ENCODE assay signal across 35 cellular contexts in genomic region chr16:25228372-25228771, GRCh38. TPM values are rescaled to one million over a fixed set of nuclear protein-coding genes. Genes with fewer than 3 reads are reported as not detected.
"Had no signal": no experiment of that assay in that cellular context is flagged by ENCODE, and none has a peak within 500 bp of the region (broad histone marks: within the 10 kb centered on the region; RNA-seq: fewer than 3 reads in every experiment).

No MANE protein-coding gene starts in this region.

- DNase-seq: activated CD4-positive, alpha-beta memory T cell treated with anti-CD3 and anti-CD28 coated beads, Interleukin-2, amount 10 ng/mL, durations not matched to agents 7 days and 5 days; activated CD4-positive, alpha-beta T cell treated with anti-CD3 and anti-CD28 coated beads for 1 hour; activated CD4-positive, alpha-beta T cell treated with anti-CD3 and anti-CD28 coated beads for 48 hours; activated CD4-positive, CD25-positive, alpha-beta regulatory T cell; activated CD8-positive, alpha-beta memory T cell treated with anti-CD3 and anti-CD28 coated beads for 24 hours; activated CD8-positive, alpha-beta memory T cell treated with anti-CD3 and anti-CD28 coated beads, Interleukin-2, amount 10 ng/mL, durations not matched to agents 7 days and 5 days; activated CD8-positive, alpha-beta memory T cell treated with anti-CD3 and anti-CD28 coated beads, Interleukin-2, amount 50 U/mL, for 48 hours; activated effector memory CD4-positive, alpha-beta T cell treated with Interleukin-2 at 50 U/mL for 16 hours; activated naive CD4-positive, alpha-beta T cell treated with anti-CD3 and anti-CD28 coated beads, Interleukin-2, amount 10 ng/mL, durations not matched to agents 7 days and 5 days; activated naive CD8-positive, alpha-beta T cell treated with anti-CD3 and anti-CD28 coated beads, Interleukin-2, amount 50 U/mL, for 24 hours; activated T-cell treated with anti-CD3 and anti-CD28 coated beads, Interleukin-2, amount 50 U/mL, for 48 hours; anterior cingulate cortex; caudate nucleus; Kasumi-1; KBM-7; MM.1S; NCI-H1105; NCI-H1417 treated with DMSO at 0.1 percent for 48 hours; NCI-H187 treated with DMSO at 0.1 percent for 48 hours; NCI-H2081; NCI-H226; NCI-H446 treated with DMSO at 0.1 percent for 48 hours; NCI-H524 treated with DMSO at 0.1 percent for 48 hours; RPMI8226; SHP77 treated with DMSO at 0.1 percent for 48 hours; SK-N-SH; T-cell; T-helper 2 cell; T-helper 9 cell had no signal

- H3K4me2 ChIP-seq: SK-N-SH had no signal

- H3K9me3 ChIP-seq: SJSA1, SK-N-SH had no signal

- H3K9me3 Mint-ChIP-seq: activated CD4-positive, alpha-beta memory T cell treated with anti-CD3 and anti-CD28 coated beads, Interleukin-2, amount 10 ng/mL, durations not matched to agents 7 days and 5 days; activated naive CD4-positive, alpha-beta T cell treated with anti-CD3 and anti-CD28 coated beads, Interleukin-2, amount 10 ng/mL, durations not matched to agents 7 days and 5 days; activated naive CD8-positive, alpha-beta T cell treated with anti-CD3 and anti-CD28 coated beads, Interleukin-2, amount 50 U/mL, for 24 hours; brain; T-cell had no signal

- ATAC-seq: activated CD8-positive, alpha-beta memory T cell treated with anti-CD3 and anti-CD28 coated beads, Interleukin-2, amount 10 ng/mL, durations not matched to agents 7 days and 5 days; activated naive CD8-positive, alpha-beta T cell treated with anti-CD3 and anti-CD28 coated beads, Interleukin-2, amount 50 U/mL, for 24 hours; Panc1; T-cell had no signal

- H3K9ac ChIP-seq: SK-N-SH had no signal

- H3K36me3 ChIP-seq: SJSA1 had no signal

- H3K4me1 Mint-ChIP-seq: activated naive CD4-positive, alpha-beta T cell treated with anti-CD3 and anti-CD28 coated beads, Interleukin-2, amount 10 ng/mL, durations not matched to agents 7 days and 5 days; brain; T-cell had no signal

- H3K4me1 ChIP-seq: SJSA1 had no signal

- H3K36me3 Mint-ChIP-seq: activated CD8-positive, alpha-beta memory T cell treated with anti-CD3 and anti-CD28 coated beads, Interleukin-2, amount 10 ng/mL, durations not matched to agents 7 days and 5 days; activated naive CD4-positive, alpha-beta T cell treated with anti-CD3 and anti-CD28 coated beads, Interleukin-2, amount 10 ng/mL, durations not matched to agents 7 days and 5 days; activated naive CD8-positive, alpha-beta T cell; brain; T-cell had no signal

- H3K27me3 Mint-ChIP-seq: activated CD8-positive, alpha-beta memory T cell treated with anti-CD3 and anti-CD28 coated beads, Interleukin-2, amount 10 ng/mL, durations not matched to agents 7 days and 5 days; activated naive CD4-positive, alpha-beta T cell treated with anti-CD3 and anti-CD28 coated beads, Interleukin-2, amount 10 ng/mL, durations not matched to agents 7 days and 5 days; activated naive CD8-positive, alpha-beta T cell; activated naive CD8-positive, alpha-beta T cell treated with anti-CD3 and anti-CD28 coated beads, Interleukin-2, amount 50 U/mL, for 24 hours; brain; T-cell had no signal

- H3K4me3 Mint-ChIP-seq: activated CD4-positive, alpha-beta memory T cell treated with anti-CD3 and anti-CD28 coated beads, Interleukin-2, amount 10 ng/mL, durations not matched to agents 7 days and 5 days; activated CD8-positive, alpha-beta memory T cell treated with anti-CD3 and anti-CD28 coated beads, Interleukin-2, amount 10 ng/mL, durations not matched to agents 7 days and 5 days; activated naive CD4-positive, alpha-beta T cell treated with anti-CD3 and anti-CD28 coated beads, Interleukin-2, amount 10 ng/mL, durations not matched to agents 7 days and 5 days; activated naive CD8-positive, alpha-beta T cell; activated naive CD8-positive, alpha-beta T cell treated with anti-CD3 and anti-CD28 coated beads, Interleukin-2, amount 50 U/mL, for 24 hours; brain; T-cell had no signal

- H3K27ac ChIP-seq: SJSA1, VCaP had no signal

- H3K9me2 ChIP-seq: SK-N-SH had no signal

- H3K27ac Mint-ChIP-seq: activated CD4-positive, alpha-beta memory T cell treated with anti-CD3 and anti-CD28 coated beads, Interleukin-2, amount 10 ng/mL, durations not matched to agents 7 days and 5 days; activated CD8-positive, alpha-beta memory T cell treated with anti-CD3 and anti-CD28 coated beads, Interleukin-2, amount 10 ng/mL, durations not matched to agents 7 days and 5 days; activated naive CD4-positive, alpha-beta T cell treated with anti-CD3 and anti-CD28 coated beads, Interleukin-2, amount 10 ng/mL, durations not matched to agents 7 days and 5 days; activated naive CD8-positive, alpha-beta T cell; activated naive CD8-positive, alpha-beta T cell treated with anti-CD3 and anti-CD28 coated beads, Interleukin-2, amount 50 U/mL, for 24 hours; brain; T-cell had no signal

- H3K4me3 ChIP-seq: SJSA1 had no signal

RNA-seq across cellular contexts. Expression of gene AQP8, which starts 11.6 kb away (rescaled TPM):
- total RNA-seq: activated CD4-positive, alpha-beta memory T cell treated with anti-CD3 and anti-CD28 coated beads, Interleukin-2, amount 10 ng/mL, durations not matched to agents 7 days and 5 days; activated CD8-positive, alpha-beta memory T cell treated with anti-CD3 and anti-CD28 coated beads, Interleukin-2, amount 10 ng/mL, durations not matched to agents 7 days and 5 days; bronchial epithelial cell; SJSA1 had no signal
